ENCODE assay signal across 8 cellular contexts in genomic region chr13:95191821-95192220, GRCh38.
DNase-seq lines count a peak whose midpoint lies in the region; ATAC-seq and FAIRE-seq lines count a peak whose summit lies in the region.

No MANE protein-coding gene starts in this region.

- no peaks in the 10 kb centered on the region for H3K27me3 Mint-ChIP-seq in CD4-positive, CD25-positive, alpha-beta regulatory T cell
- no peaks in the 10 kb centered on the region for H3K27me3 Mint-ChIP-seq in effector memory CD8-positive, alpha-beta T cell

- H3K4me1 ChIP-seq in CD4-positive, CD25-positive, alpha-beta regulatory T cell (ENCODE audit: control insufficient read depth, insufficient read depth, low read length, poor library complexity, severe bottlenecking) = peaks cover 6% of the 10 kb centered on the region

- no peak overlapping the region for H3K27ac ChIP-seq in CD4-positive, CD25-positive, alpha-beta regulatory T cell (ENCODE audit: insufficient read depth, low read length, poor library complexity, severe bottlenecking)

- peak; percentile 58 to 64 for ATAC-seq in CD4-positive, CD25-positive, alpha-beta regulatory T cell (ENCODE audit: low read depth in 2 of 2)
- ATAC-seq in HG03196 (IDR thresholded peaks at IDR 0.05; ENCODE audit: unreplicated experiment) = peak; percentile 87
- peak; percentile 65 for ATAC-seq in effector memory CD8-positive, alpha-beta T cell (replicated peaks)

- H3K36me3 ChIP-seq in CD4-positive, CD25-positive, alpha-beta regulatory T cell (ENCODE audit: control insufficient read depth, insufficient read depth, low read length) = no peaks in the 10 kb centered on the region

- H3K4me3 Mint-ChIP-seq in CD4-positive, CD25-positive, alpha-beta regulatory T cell = no peak overlapping the region
- no peak overlapping the region for H3K4me3 Mint-ChIP-seq in effector memory CD8-positive, alpha-beta T cell

- peak; percentile 92 for FAIRE-seq in GM19239 (lab: Jason Lieb, UNC)

- H3K9me3 Mint-ChIP-seq in CD4-positive, CD25-positive, alpha-beta regulatory T cell = no peaks in the 10 kb centered on the region
- H3K9me3 Mint-ChIP-seq in effector memory CD8-positive, alpha-beta T cell = no peaks in the 10 kb centered on the region

- peak overlapping the region; percentile 56 to 74 (median 65) for H3K27ac Mint-ChIP-seq in CD4-positive, CD25-positive, alpha-beta regulatory T cell
- no peak overlapping the region for H3K27ac Mint-ChIP-seq in effector memory CD8-positive, alpha-beta T cell

- peaks cover 5 to 22% (median 16%) of the 10 kb centered on the region in 4 donors for H3K4me1 Mint-ChIP-seq in CD4-positive, CD25-positive, alpha-beta regulatory T cell
- H3K4me1 Mint-ChIP-seq in effector memory CD8-positive, alpha-beta T cell (ENCODE audit: low read depth in 2 of 2) = peaks cover 0 to 1% of the 10 kb centered on the region in 2 donors

- H3K27me3 ChIP-seq in CD4-positive, CD25-positive, alpha-beta regulatory T cell (ENCODE audit: control insufficient read depth, insufficient read depth, low read length) = no peaks in the 10 kb centered on the region

- H3K4me3 ChIP-seq in CD4-positive, CD25-positive, alpha-beta regulatory T cell (ENCODE audit: low read depth, low read length) = no peak overlapping the region

- H3K36me3 Mint-ChIP-seq in CD4-positive, CD25-positive, alpha-beta regulatory T cell = peaks cover 5% of the 10 kb centered on the region
- H3K36me3 Mint-ChIP-seq in effector memory CD8-positive, alpha-beta T cell (ENCODE audit: insufficient read depth) = peaks cover 7% of the 10 kb centered on the region

- peak; percentile 12 to 68 (median 21) for DNase-seq in CD4-positive, CD25-positive, alpha-beta regulatory T cell
- DNase-seq in GM19239 (ENCODE audit: insufficient read length, low spot score) = peak; percentile 42
- DNase-seq in NCI-H526 (lab: John Stamatoyannopoulos, UW) = peak; percentile 44 to 94
- DNase-seq in activated CD4-positive, alpha-beta T cell treated with anti-CD3 and anti-CD28 coated beads, Interleukin-2, amount 50 U/mL, for 4 hours = peak; percentile 46
- peak; percentile 40 to 52 (median 50) for DNase-seq in effector memory CD8-positive, alpha-beta T cell
- peak; percentile 76 for DNase-seq in midbrain (lab: John Stamatoyannopoulos, UW)
- DNase-seq in stimulated activated CD8-positive, alpha-beta memory T cell treated with anti-CD3 and anti-CD28 coated beads, Interleukin-4, amount 100 ng/mL, for 48 hours = peak; percentile 85

- no peaks in the 10 kb centered on the region for H3K9me3 ChIP-seq in CD4-positive, CD25-positive, alpha-beta regulatory T cell (ENCODE audit: control insufficient read depth in 2 of 2, low read length in 2 of 2)

Comparison
In these comparisons a context has a peak if more than half of its experiments do, and no peak if none do; other contexts are left out.
1. DNase-seq: peak in every context shown above with its lines; median percentile 85 in stimulated activated CD8-positive, alpha-beta memory T cell treated with anti-CD3 and anti-CD28 coated beads, Interleukin-4, amount 100 ng/mL, for 48 hours; 76 in midbrain; 69 in NCI-H526; 50 in effector memory CD8-positive, alpha-beta T cell; 46 in activated CD4-positive, alpha-beta T cell treated with anti-CD3 and anti-CD28 coated beads, Interleukin-2, amount 50 U/mL, for 4 hours; 42 in GM19239; 21 in CD4-positive, CD25-positive, alpha-beta regulatory T cell.
2. H3K27ac Mint-ChIP-seq: peak in CD4-positive, CD25-positive, alpha-beta regulatory T cell (3 of 3); none in effector memory CD8-positive, alpha-beta T cell (0 of 2).
3. Peak in every context shown above with its lines, with median percentiles within 50 percentile points of each other: ATAC-seq.